In genomic region chr9:126472446-126472845, GRCh38 we compare ENCODE assay signal across 18 cellular contexts.
DNase-seq lines count a peak whose midpoint lies in the region; ATAC-seq and TF ChIP-seq lines count a peak whose summit lies in the region.
"Had no signal": no experiment of that assay in that cellular context is flagged by ENCODE, and none has a peak within 500 bp of the region (broad histone marks: within the 10 kb centered on the region; RNA-seq: fewer than 3 reads in every experiment).

No MANE protein-coding gene starts in this region.

- no peaks in the 10 kb centered on the region for H3K9me3 ChIP-seq in uterus
- H3K9me3 ChIP-seq: Caco-2, colonic mucosa, right lobe of liver, transverse colon had no signal

- TF ChIP-seq CTCF in uterus (IDR thresholded peaks at IDR 0.05), result no peak

- H3K27ac ChIP-seq in uterus, result no peak overlapping the region
- H3K27ac ChIP-seq: colonic mucosa, right lobe of liver had no signal

- TF ChIP-seq POLR2A in uterus (IDR thresholded peaks at IDR 0.05), result no peak

- no peaks in the 10 kb centered on the region for H3K36me3 ChIP-seq in uterus
- H3K36me3 ChIP-seq: colonic mucosa, right lobe of liver, transverse colon had no signal

- ATAC-seq in HG03354 (IDR thresholded peaks at IDR 0.05; ENCODE audit: poor library complexity, severe bottlenecking, unreplicated experiment), result no peak
- ATAC-seq: activated CD8-positive, alpha-beta T cell treated with anti-CD3 and anti-CD28 coated beads for 36 hours; esophagus mucosa; PC-3; right lobe of liver had no signal

- intact Hi-C loops in uterus (cut with DNase I; ENCODE audit: low total_unique reads), result no loop called here

- H3K4me3 ChIP-seq in uterus, result no peak overlapping the region
- H3K4me3 ChIP-seq: colonic mucosa, right lobe of liver, transverse colon had no signal

- DNase-seq in NCI-H2081 (lab: John Stamatoyannopoulos, UW) (peak; percentile 26 to 67), NCI-H2081 treated with DMSO at 0.1 percent for 48 hours (lab: John Stamatoyannopoulos, UW) (no peak), NCI-H526 treated with DMSO at 0.1 percent for 48 hours (lab: John Stamatoyannopoulos, UW) (peak; percentile 30), foreskin melanocyte (peak; percentile 9), superior temporal gyrus (ENCODE audit: extremely low spot score) (peak; percentile 75), uterus (no peak)
- no peak for DNase-seq in activated CD4-positive, alpha-beta T cell treated with anti-CD3 and anti-CD28 coated beads for 48 hours
- DNase-seq: activated CD8-positive, alpha-beta T cell treated with anti-CD3 and anti-CD28 coated beads for 36 hours; Caco-2; colonic mucosa; NCI-H446 treated with DMSO at 0.1 percent for 48 hours; PC-3; right lobe of liver; stimulated activated CD4-positive, alpha-beta T cell treated with anti-CD3 and anti-CD28 coated beads, Interleukin-4, amount 100 ng/mL, for 1 hour; stimulated activated CD8-positive, alpha-beta memory T cell treated with anti-CD3 and anti-CD28 coated beads, Interleukin-4, amount 100 ng/mL, for 48 hours; transverse colon had no signal

- H3K4me1 ChIP-seq in uterus, result no peaks in the 10 kb centered on the region
- H3K4me1 ChIP-seq: Caco-2, colonic mucosa, right lobe of liver had no signal

- no peaks in the 10 kb centered on the region for H3K27me3 ChIP-seq in uterus
- H3K27me3 ChIP-seq: colonic mucosa, right lobe of liver, transverse colon had no signal

Comparison
In these comparisons a context has a peak if more than half of its experiments do, and no peak if none do; other contexts are left out.
1. DNase-seq: peak in NCI-H2081 (2 of 2), NCI-H526 treated with DMSO at 0.1 percent for 48 hours (single experiment), foreskin melanocyte (single experiment) and superior temporal gyrus (single experiment); none in NCI-H2081 treated with DMSO at 0.1 percent for 48 hours (single experiment), activated CD4-positive, alpha-beta T cell treated with anti-CD3 and anti-CD28 coated beads for 48 hours (single experiment) and uterus (0 of 2).